Comparison of ENCODE assay signal across 20 cellular contexts in genomic region chr3:171650193-171650592, GRCh38.
"Had no signal": no experiment of that assay in that cellular context is flagged by ENCODE, and none has a peak within 500 bp of the region (broad histone marks: within the 10 kb centered on the region; RNA-seq: fewer than 3 reads in every experiment).

No MANE protein-coding gene starts in this region.

- H3K9ac ChIP-seq: parathyroid adenoma had no signal

- H3K27ac Mint-ChIP-seq: activated T-cell treated with anti-CD3 and anti-CD28 coated beads, Interleukin-2, amount 50 U/mL, for 72 hours; naive B cell; T-helper 17 cell had no signal

- H3K36me3 Mint-ChIP-seq: naive B cell had no signal

- H3K27me3 ChIP-seq: ascending aorta, left lung had no signal

- H3K9me3 Mint-ChIP-seq: activated T-cell treated with anti-CD3 and anti-CD28 coated beads, Interleukin-2, amount 50 U/mL, for 72 hours; naive B cell had no signal

- H3K4me1 ChIP-seq: left lung, parathyroid adenoma had no signal

- H3K79me2 ChIP-seq: parathyroid adenoma had no signal

- H3K4me3 ChIP-seq: ascending aorta, left lung, mucosa of descending colon had no signal

- FAIRE-seq: islet of Langerhans had no signal

- H3K36me3 ChIP-seq: ascending aorta had no signal

- DNase-seq: activated CD4-positive, alpha-beta T cell treated with anti-CD3 and anti-CD28 coated beads, Interleukin-2, amount 50 U/mL, for 1 hour; activated CD4-positive, CD25-positive, alpha-beta regulatory T cell treated with anti-CD3 and anti-CD28 coated beads, Interleukin-2, amount 50 U/mL, for 72 hours; activated CD8-positive, alpha-beta memory T cell treated with anti-CD3 and anti-CD28 coated beads for 24 hours; activated effector memory CD4-positive, alpha-beta T cell treated with anti-CD3 and anti-CD28 coated beads, Interleukin-2, amount 50 U/mL, for 16 hours; activated naive CD4-positive, alpha-beta T cell treated with anti-CD3 and anti-CD28 coated beads, Interleukin-2, amount 50 U/mL, for 16 hours; activated T-cell treated with anti-CD3 and anti-CD28 coated beads, Interleukin-2, amount 50 U/mL, for 72 hours; cerebellar nuclear complex; cortex of kidney; effector CD4-positive, alpha-beta T cell; left lung; mesenchymal stem cell; mucosa of descending colon; naive B cell; stimulated activated naive CD8-positive, alpha-beta T cell treated with anti-CD3 and anti-CD28 coated beads, Interleukin-15, Interleukin-2, amounts not matched to agents 100 U/mL and 50 U/mL, for 24 hours; T-helper 17 cell had no signal

- H3K27me3 Mint-ChIP-seq: T-helper 17 cell had no signal

- H3K27ac ChIP-seq: ascending aorta, left lung, parathyroid adenoma, VCaP had no signal

- H3K9me3 ChIP-seq: ascending aorta, left lung, mucosa of descending colon had no signal

- H2AFZ ChIP-seq: parathyroid adenoma had no signal

- ATAC-seq: activated T-cell treated with anti-CD3 and anti-CD28 coated beads, Interleukin-2, amount 50 U/mL, for 72 hours; esophagus mucosa; left lung; mucosa of descending colon; stimulated activated naive CD8-positive, alpha-beta T cell treated with anti-CD3 and anti-CD28 coated beads, Interleukin-15, Interleukin-2, amounts not matched to agents 100 U/mL and 50 U/mL, for 24 hours; T-helper 17 cell had no signal

- H3K4me3 Mint-ChIP-seq: activated T-cell treated with anti-CD3 and anti-CD28 coated beads, Interleukin-2, amount 50 U/mL, for 72 hours had no signal
